In genomic region chr1:59994302-59995198, GRCh38 we compare ENCODE assay signal across 15 cellular contexts.
A peak's percentile ranks its signal among the peaks of the same experiment; 100 is the strongest.
DNase-seq lines count a peak whose midpoint lies in the region; ATAC-seq and TF ChIP-seq lines count a peak whose summit lies in the region.
"Had no signal": no experiment of that assay in that cellular context is flagged by ENCODE, and none has a peak within 500 bp of the region (broad histone marks: within the 10 kb centered on the region; RNA-seq: fewer than 3 reads in every experiment).

No MANE protein-coding gene starts in this region.

- peak overlapping the region in 6 of 10 donors; percentile 5 to 57 (median 28) for H3K27ac ChIP-seq in heart right ventricle
- H3K27ac ChIP-seq: colonic mucosa, SK-N-MC had no signal

- peaks cover 0 to 6% (median 0%) of the 10 kb centered on the region in 7 donors for H3K27me3 ChIP-seq in heart right ventricle
- H3K27me3 ChIP-seq: colonic mucosa had no signal

- H3K9me3 ChIP-seq in heart right ventricle = no peaks in the 10 kb centered on the region
- H3K9me3 ChIP-seq: colonic mucosa had no signal

- peak; percentile 41 to 92 (median 84) for ATAC-seq in heart right ventricle
- ATAC-seq in left lobe of liver = no peak

- H3K4me1 ChIP-seq in heart right ventricle = peaks cover 0 to 6% (median 0%) of the 10 kb centered on the region in 9 donors
- H3K4me1 ChIP-seq: colonic mucosa had no signal

- no peak overlapping the region for H3K4me3 ChIP-seq in heart right ventricle
- H3K4me3 ChIP-seq: colonic mucosa, SK-N-MC had no signal

- peak; percentile 69 for DNase-seq in AG08395 (ENCODE audit: low spot score)
- DNase-seq in amniotic stem cell (lab: John Stamatoyannopoulos, UW) = peak; percentile 37
- DNase-seq in heart right ventricle = peak in 1 of 2 donors; percentile 15
- peak; percentile 52 for DNase-seq in renal cortical epithelial cell (ENCODE audit: low read depth)
- no peak for DNase-seq in epidermal melanocyte (ENCODE audit: insufficient read length, low spot score)
- no peak for DNase-seq in NCI-H1105 treated with DMSO at 0.1 percent for 48 hours (lab: John Stamatoyannopoulos, UW)
- no peak for DNase-seq in DMS 273 treated with DMSO at 0.1 percent for 48 hours (lab: John Stamatoyannopoulos, UW)
- DNase-seq in left lobe of liver (ENCODE audit: low spot score) = no peak
- DNase-seq: ACHN; activated CD4-positive, CD25-positive, alpha-beta regulatory T cell treated with anti-CD3 and anti-CD28 coated beads, Interleukin-2, amount 50 U/mL, for 72 hours; colonic mucosa; MM.1S; NCI-H524; stimulated activated naive CD4-positive, alpha-beta T cell had no signal

- H3K36me3 ChIP-seq in heart right ventricle = no peaks in the 10 kb centered on the region
- H3K36me3 ChIP-seq: colonic mucosa had no signal

- TF ChIP-seq CTCF in heart right ventricle (IDR thresholded peaks at IDR 0.05) = no peak

- intact Hi-C loops in heart right ventricle (cut with DNase I) = no loop called here

- WGBS in heart right ventricle, 2 donors = 55 to 57% methylated on average over 4 of the region's 4 CpGs

Comparison
In these comparisons a context has a peak if more than half of its experiments do, and no peak if none do; other contexts are left out.
1. DNase-seq: peak in AG08395 (single experiment), amniotic stem cell (single experiment) and renal cortical epithelial cell (single experiment); none in epidermal melanocyte (single experiment), NCI-H1105 treated with DMSO at 0.1 percent for 48 hours (single experiment), DMS 273 treated with DMSO at 0.1 percent for 48 hours (single experiment) and left lobe of liver (single experiment).